8 cellular contexts compared by ENCODE assay signal in genomic region chr19:7500811-7501450, GRCh38. TPM values are rescaled to one million over a fixed set of nuclear protein-coding genes. Genes with fewer than 3 reads are reported as not detected.
DNase-seq lines count a peak whose midpoint lies in the region; ATAC-seq, FAIRE-seq and TF ChIP-seq lines count a peak whose summit lies in the region.

No MANE protein-coding gene starts in this region.

- H3K27ac ChIP-seq in fibroblast of lung (ENCODE audit: insufficient read depth, low read length) = no peak overlapping the region
- H3K27ac ChIP-seq in neural progenitor cell = no peak overlapping the region
- H3K27ac ChIP-seq in tibial nerve = no peak overlapping the region

- peak overlapping the region; percentile 27 for H3K4me3 ChIP-seq in GM12865 (ENCODE audit: low read depth, low read length)
- peak overlapping the region in 1 of 4 experiments; percentile 45 for H3K4me3 ChIP-seq in fibroblast of lung (replicated peaks in 1 of 4; ENCODE audit: control extremely low read depth in 1 of 4, insufficient read depth in 1 of 4, low read depth in 3 of 4, low read length in 4 of 4)
- H3K4me3 ChIP-seq in neural progenitor cell = peak overlapping the region; percentile 45
- H3K4me3 ChIP-seq in tibial nerve = peak overlapping the region; percentile 18 to 57 (median 34)

- H3K4me3 Mint-ChIP-seq in neural progenitor cell = peak overlapping the region; percentile 84

- no peak overlapping the region for H3K27ac Mint-ChIP-seq in neural progenitor cell

- H2AFZ ChIP-seq in fibroblast of lung (ENCODE audit: low read length) = no peak overlapping the region
- peak overlapping the region; percentile 64 for H2AFZ ChIP-seq in neural progenitor cell (replicated peaks)

- H3K36me3 ChIP-seq in fibroblast of lung (ENCODE audit: control insufficient read depth, insufficient read depth, low read length) (no peaks in the 10 kb centered on the region), neural progenitor cell (no peaks in the 10 kb centered on the region), tibial nerve (no peaks in the 10 kb centered on the region)

- DNase-seq in GM12865 (ENCODE audit: low read depth) = peak; percentile 83
- DNase-seq in NCI-H2196 (lab: John Stamatoyannopoulos, UW; ENCODE audit: unreplicated experiment) = peak; percentile 96
- peak; percentile 82 for DNase-seq in activated CD8-positive, alpha-beta memory T cell treated with anti-CD3 and anti-CD28 coated beads, Interleukin-2, amount 50 U/mL, for 48 hours
- peak in 1 of 2 donors; percentile 73 for DNase-seq in fibroblast of lung (ENCODE audit: low read depth in 2 of 2)
- peak; percentile 94 for DNase-seq in neural progenitor cell (ENCODE audit: low spot score)
- DNase-seq in tibial nerve (ENCODE audit: low spot score in 2 of 2) = no peak
- no peak for DNase-seq in H54 (ENCODE audit: insufficient read length, low spot score)

- no peaks in the 10 kb centered on the region for H4K20me1 ChIP-seq in fibroblast of lung (ENCODE audit: control insufficient read depth, extremely low read depth, insufficient read depth, low read length)
- no peaks in the 10 kb centered on the region for H4K20me1 ChIP-seq in neural progenitor cell (ENCODE audit: low read depth)

- no peaks in the 10 kb centered on the region for H3K4me1 ChIP-seq in fibroblast of lung (ENCODE audit: control insufficient read depth, extremely low read depth, insufficient read depth, low read length)
- no peaks in the 10 kb centered on the region for H3K4me1 ChIP-seq in neural progenitor cell
- peaks cover 0 to 18% (median 9%) of the 10 kb centered on the region in 4 donors for H3K4me1 ChIP-seq in tibial nerve

- peaks cover 4% of the 10 kb centered on the region for H3K4me1 Mint-ChIP-seq in neural progenitor cell

- no peaks in the 10 kb centered on the region for H3K36me3 Mint-ChIP-seq in neural progenitor cell

- no peak for TF ChIP-seq EP300 in tibial nerve (IDR thresholded peaks at IDR 0.05)

- H3F3A ChIP-seq in neural progenitor cell (ENCODE audit: low read depth) = no peaks in the 10 kb centered on the region

- FAIRE-seq in H54 (lab: Jason Lieb, UNC) = no peak

- H3K4me2 ChIP-seq in fibroblast of lung (ENCODE audit: extremely low read depth, insufficient read depth, low read length) (peak overlapping the region; percentile 27), neural progenitor cell (peak overlapping the region; percentile 78)

- H3K27me3 ChIP-seq in fibroblast of lung (ENCODE audit: control insufficient read depth, insufficient read depth, low read length) = no peaks in the 10 kb centered on the region
- peaks cover 55% of the 10 kb centered on the region for H3K27me3 ChIP-seq in neural progenitor cell
- H3K27me3 ChIP-seq in tibial nerve = peaks cover 0 to 58% of the 10 kb centered on the region in 2 donors

- WGBS in tibial nerve, 2 donors = 1 to 3% methylated on average over 39 to 43 of the region's 93 CpGs

- no peak for TF ChIP-seq POLR2A in tibial nerve (IDR thresholded peaks at IDR 0.05)
- TF ChIP-seq POLR2A in H54 (IDR thresholded peaks at IDR 0.05; ENCODE audit: low read depth, low read length) = no peak

- no peaks in the 10 kb centered on the region for H3K9me3 Mint-ChIP-seq in neural progenitor cell

- no peak for TF ChIP-seq CTCF in GM12865 (IDR thresholded peaks at IDR 0.05; ENCODE audit: insufficient read depth, low read depth, low read length, missing control alignments)
- no peak for TF ChIP-seq CTCF in fibroblast of lung (conservative IDR thresholded peaks at IDR 0.05 in 1 of 2, IDR thresholded peaks at IDR 0.05 in 1 of 2; ENCODE audit: low read depth in 1 of 2, low read length in 2 of 2)
- TF ChIP-seq CTCF in neural progenitor cell (IDR thresholded peaks at IDR 0.05) = peak; percentile 22
- no peak for TF ChIP-seq CTCF in tibial nerve (IDR thresholded peaks at IDR 0.05)

- H3K9me3 ChIP-seq in fibroblast of lung (ENCODE audit: control insufficient read depth, insufficient read depth, low read depth, low read length) (no peaks in the 10 kb centered on the region), neural progenitor cell (ENCODE audit: low read depth) (no peaks in the 10 kb centered on the region), tibial nerve (no peaks in the 10 kb centered on the region)

- no peak overlapping the region for H3K9ac ChIP-seq in fibroblast of lung (ENCODE audit: insufficient read depth, low read length)
- no peak overlapping the region for H3K9ac ChIP-seq in neural progenitor cell

- H3K79me2 ChIP-seq in fibroblast of lung (ENCODE audit: control insufficient read depth, insufficient read depth, low read length) (no peaks in the 10 kb centered on the region), neural progenitor cell (ENCODE audit: low read depth) (no peaks in the 10 kb centered on the region)

- peaks cover 9% of the 10 kb centered on the region for H3K27me3 Mint-ChIP-seq in neural progenitor cell (ENCODE audit: insufficient read depth, low read depth)

- ATAC-seq in GM18517 (IDR thresholded peaks at IDR 0.05; ENCODE audit: unreplicated experiment) = no peak

RNA-seq across cellular contexts. Expression of gene PEX11G, which starts 12.1 kb away (rescaled TPM):
- total RNA-seq in fibroblast of lung (3.8 and 3.9 TPM in 2 replicates), neural progenitor cell (ENCODE audit: low replicate concordance) (1.0 and 5.7 TPM in 2 replicates), tibial nerve (1 to 10 TPM; 4.4 to 9.2 (median 7.8) TPM)
- polyA plus RNA-seq in fibroblast of lung = 1.2 and 1.5 TPM in 2 replicates
- polyA plus RNA-seq in fibroblast of lung (2012) = 2.5 and 3.3 TPM in 2 replicates
- not detected in 2 replicates for polyA minus RNA-seq in fibroblast of lung (ENCODE audit: low replicate concordance)

RNA-seq across cellular contexts. Expression of gene ZNF358, which starts 15.0 kb away (rescaled TPM):
- total RNA-seq in fibroblast of lung = 16.2 and 16.7 TPM in 2 replicates
- polyA plus RNA-seq in fibroblast of lung = 24.0 and 26.8 TPM in 2 replicates
- 36.5 and 37.6 TPM in 2 replicates for polyA plus RNA-seq in fibroblast of lung (2012)
- 111 and 148 TPM in 2 replicates for polyA minus RNA-seq in fibroblast of lung (ENCODE audit: low replicate concordance)
- total RNA-seq in neural progenitor cell (ENCODE audit: low replicate concordance) = 16.9 and 50.3 TPM in 2 replicates
- total RNA-seq in tibial nerve = 10 to 100 TPM; 40.0 to 84.0 (median 69.2) TPM

RNA-seq across cellular contexts. Expression of gene MCOLN1, which starts 21.5 kb away (rescaled TPM):
- 3.9 and 4.0 TPM in 2 replicates for total RNA-seq in fibroblast of lung
- 15.1 and 20.5 TPM in 2 replicates for polyA plus RNA-seq in fibroblast of lung
- polyA plus RNA-seq in fibroblast of lung (2012) = 14.8 and 17.3 TPM in 2 replicates
- polyA minus RNA-seq in fibroblast of lung (ENCODE audit: low replicate concordance) = 62.3 and 81.6 TPM in 2 replicates
- total RNA-seq in neural progenitor cell (ENCODE audit: low replicate concordance) = 6.6 and 7.1 TPM in 2 replicates
- 10 to 100 TPM; 21.3 to 52.2 (median 31.3) TPM for total RNA-seq in tibial nerve

RNA-seq across cellular contexts. Expression of gene PNPLA6, which starts 34.6 kb away (rescaled TPM):
- total RNA-seq in fibroblast of lung = 61.9 and 89.2 TPM in 2 replicates
- polyA plus RNA-seq in fibroblast of lung = 20.9 and 34.2 TPM in 2 replicates
- polyA plus RNA-seq in fibroblast of lung (2012) = 64.4 and 87.6 TPM in 2 replicates
- 99.4 and 154 TPM in 2 replicates for polyA minus RNA-seq in fibroblast of lung (ENCODE audit: low replicate concordance)
- 25.5 and 78.9 TPM in 2 replicates for total RNA-seq in neural progenitor cell (ENCODE audit: low replicate concordance)
- 100 to 1,000 TPM in 1 of 4 donors, 10 to 100 TPM in 3; 66.3 to 138 (median 68.3) TPM for total RNA-seq in tibial nerve

Comparison
In these comparisons a context has a peak if more than half of its experiments do, and no peak if none do; other contexts are left out.
1. DNase-seq: peak in GM12865 (single experiment), NCI-H2196 (single experiment), activated CD8-positive, alpha-beta memory T cell treated with anti-CD3 and anti-CD28 coated beads, Interleukin-2, amount 50 U/mL, for 48 hours (single experiment) and neural progenitor cell (single experiment); none in tibial nerve (0 of 2) and H54 (single experiment).